In genomic region chr12:76143343-76144252, GRCh38 we compare ENCODE assay signal across 9 cellular contexts. TPM values are rescaled to one million over a fixed set of nuclear protein-coding genes. Genes with fewer than 3 reads are reported as not detected.
A peak's percentile ranks its signal among the peaks of the same experiment; 100 is the strongest.
DNase-seq lines count a peak whose midpoint lies in the region; ATAC-seq and TF ChIP-seq lines count a peak whose summit lies in the region.
"Had no signal": no experiment of that assay in that cellular context is flagged by ENCODE, and none has a peak within 500 bp of the region (broad histone marks: within the 10 kb centered on the region; RNA-seq: fewer than 3 reads in every experiment).

No MANE protein-coding gene starts in this region.

- H3K9me3 Mint-ChIP-seq in activated CD8-positive, alpha-beta memory T cell treated with anti-CD3 and anti-CD28 coated beads, Interleukin-2, amount 10 ng/mL, durations not matched to agents 7 days and 5 days (ENCODE audit: low read depth), result no peaks in the 10 kb centered on the region
- H3K9me3 Mint-ChIP-seq in stimulated activated effector memory CD8-positive, alpha-beta T cell treated with anti-CD3 and anti-CD28 coated beads, Interleukin-12 subunit alpha, Interleukin-12 subunit beta, amount 100 ng/mL, for 72 hours, result no peaks in the 10 kb centered on the region

- no peak overlapping the region for H3K4me3 ChIP-seq in gastroesophageal sphincter
- H3K4me3 ChIP-seq: SJSA1 had no signal

- H3K4me1 Mint-ChIP-seq in activated CD8-positive, alpha-beta memory T cell treated with anti-CD3 and anti-CD28 coated beads, Interleukin-2, amount 10 ng/mL, durations not matched to agents 7 days and 5 days, result peaks cover 19% of the 10 kb centered on the region
- peaks cover 17% of the 10 kb centered on the region for H3K4me1 Mint-ChIP-seq in stimulated activated effector memory CD8-positive, alpha-beta T cell treated with anti-CD3 and anti-CD28 coated beads, Interleukin-12 subunit alpha, Interleukin-12 subunit beta, amount 100 ng/mL, for 72 hours

- H3K27ac Mint-ChIP-seq in activated CD8-positive, alpha-beta memory T cell treated with anti-CD3 and anti-CD28 coated beads, Interleukin-2, amount 10 ng/mL, durations not matched to agents 7 days and 5 days, result no peak overlapping the region
- peak overlapping the region; percentile 54 for H3K27ac Mint-ChIP-seq in stimulated activated effector memory CD8-positive, alpha-beta T cell treated with anti-CD3 and anti-CD28 coated beads, Interleukin-12 subunit alpha, Interleukin-12 subunit beta, amount 100 ng/mL, for 72 hours

- H3K27me3 ChIP-seq in gastroesophageal sphincter, result no peaks in the 10 kb centered on the region
- H3K27me3 ChIP-seq: SJSA1 had no signal

- no peak for TF ChIP-seq POLR2A in gastroesophageal sphincter (IDR thresholded peaks at IDR 0.05)

- H3K27ac ChIP-seq in gastroesophageal sphincter, result no peak overlapping the region
- H3K27ac ChIP-seq: SJSA1 had no signal

- DNase-seq in activated CD8-positive, alpha-beta memory T cell treated with anti-CD3 and anti-CD28 coated beads, Interleukin-2, amount 10 ng/mL, durations not matched to agents 7 days and 5 days, result peak; percentile 58
- DNase-seq in activated CD8-positive, alpha-beta memory T cell treated with anti-CD3 and anti-CD28 coated beads, Interleukin-2, amount 50 U/mL, for 4 hours, result no peak
- DNase-seq in NCI-H1105 (lab: John Stamatoyannopoulos, UW) (peak; percentile 12), NCI-H187 (lab: John Stamatoyannopoulos, UW) (no peak), cerebellum (ENCODE audit: low spot score) (no peak)
- no peak for DNase-seq in stimulated activated effector memory CD8-positive, alpha-beta T cell treated with anti-CD3 and anti-CD28 coated beads, Interleukin-12 subunit alpha, Interleukin-12 subunit beta, amount 100 ng/mL, for 72 hours (ENCODE audit: low spot score in 2 of 2)

- no peaks in the 10 kb centered on the region for H3K36me3 ChIP-seq in gastroesophageal sphincter
- H3K36me3 ChIP-seq: SJSA1 had no signal

- H3K4me1 ChIP-seq in gastroesophageal sphincter, result no peaks in the 10 kb centered on the region
- H3K4me1 ChIP-seq: SJSA1 had no signal

- H3K27me3 Mint-ChIP-seq in activated CD8-positive, alpha-beta memory T cell treated with anti-CD3 and anti-CD28 coated beads, Interleukin-2, amount 10 ng/mL, durations not matched to agents 7 days and 5 days, result no peaks in the 10 kb centered on the region

- WGBS in gastroesophageal sphincter (ENCODE audit: low coverage in 1 of 2), 2 donors, result 37 to 43% methylated on average over 5 to 7 of the region's 7 CpGs

- H3K9me3 ChIP-seq in gastroesophageal sphincter, result peaks cover 0 to 6% (median 0%) of the 10 kb centered on the region in 3 donors
- H3K9me3 ChIP-seq: SJSA1 had no signal

- H3K4me3 Mint-ChIP-seq in activated CD8-positive, alpha-beta memory T cell treated with anti-CD3 and anti-CD28 coated beads, Interleukin-2, amount 10 ng/mL, durations not matched to agents 7 days and 5 days, result no peak overlapping the region
- H3K4me3 Mint-ChIP-seq in stimulated activated effector memory CD8-positive, alpha-beta T cell treated with anti-CD3 and anti-CD28 coated beads, Interleukin-12 subunit alpha, Interleukin-12 subunit beta, amount 100 ng/mL, for 72 hours, result no peak overlapping the region

- TF ChIP-seq CTCF in gastroesophageal sphincter (IDR thresholded peaks at IDR 0.05), result no peak

- TF ChIP-seq EP300 in gastroesophageal sphincter (IDR thresholded peaks at IDR 0.05), result no peak

- H3K36me3 Mint-ChIP-seq in activated CD8-positive, alpha-beta memory T cell treated with anti-CD3 and anti-CD28 coated beads, Interleukin-2, amount 10 ng/mL, durations not matched to agents 7 days and 5 days, result peaks cover 1% of the 10 kb centered on the region
- H3K36me3 Mint-ChIP-seq in stimulated activated effector memory CD8-positive, alpha-beta T cell treated with anti-CD3 and anti-CD28 coated beads, Interleukin-12 subunit alpha, Interleukin-12 subunit beta, amount 100 ng/mL, for 72 hours, result no peaks in the 10 kb centered on the region

- CTCF ChIA-PET in activated CD8-positive, alpha-beta memory T cell treated with anti-CD3 and anti-CD28 coated beads, Interleukin-2, amount 10 ng/mL, durations not matched to agents 7 days and 5 days (lab: Charles Lee), result interaction anchor here (0.6 to 2.3 kb wide), 4 partner anchors 13 to 459 kb away, joined by 3 to 11 read pairs (median 3); no protein-coding TSS in a partner anchor

- peak; percentile 76 for ATAC-seq in activated CD8-positive, alpha-beta memory T cell treated with anti-CD3 and anti-CD28 coated beads, Interleukin-2, amount 10 ng/mL, durations not matched to agents 7 days and 5 days
- ATAC-seq in HG02642 (IDR thresholded peaks at IDR 0.05; ENCODE audit: poor library complexity, unreplicated experiment) (peak; percentile 99), gastroesophageal sphincter (no peak)
- ATAC-seq in stimulated activated effector memory CD8-positive, alpha-beta T cell treated with anti-CD3 and anti-CD28 coated beads, Interleukin-12 subunit alpha, Interleukin-12 subunit beta, amount 100 ng/mL, for 72 hours, result peak; percentile 71

RNA-seq across cellular contexts. Expression of gene NAP1L1, which starts 59.1 kb away (rescaled TPM):
- 100 to 1,000 TPM; 434 to 655 TPM for total RNA-seq in activated CD8-positive, alpha-beta memory T cell treated with anti-CD3 and anti-CD28 coated beads, Interleukin-2, amount 10 ng/mL, durations not matched to agents 7 days and 5 days
- total RNA-seq in gastroesophageal sphincter, result 100 to 1,000 TPM; 329 to 486 (median 395) TPM
- total RNA-seq in cerebellum, result 217 TPM

Comparison
In these comparisons a context has a peak if more than half of its experiments do, and no peak if none do; other contexts are left out.
1. DNase-seq: peak in activated CD8-positive, alpha-beta memory T cell treated with anti-CD3 and anti-CD28 coated beads, Interleukin-2, amount 10 ng/mL, durations not matched to agents 7 days and 5 days (single experiment) and NCI-H1105 (single experiment); none in activated CD8-positive, alpha-beta memory T cell treated with anti-CD3 and anti-CD28 coated beads, Interleukin-2, amount 50 U/mL, for 4 hours (single experiment), stimulated activated effector memory CD8-positive, alpha-beta T cell treated with anti-CD3 and anti-CD28 coated beads, Interleukin-12 subunit alpha, Interleukin-12 subunit beta, amount 100 ng/mL, for 72 hours (0 of 2), NCI-H187 (0 of 2) and cerebellum (single experiment).